ENCODE assay signal across 17 cellular contexts in the genomic region with DNA sequence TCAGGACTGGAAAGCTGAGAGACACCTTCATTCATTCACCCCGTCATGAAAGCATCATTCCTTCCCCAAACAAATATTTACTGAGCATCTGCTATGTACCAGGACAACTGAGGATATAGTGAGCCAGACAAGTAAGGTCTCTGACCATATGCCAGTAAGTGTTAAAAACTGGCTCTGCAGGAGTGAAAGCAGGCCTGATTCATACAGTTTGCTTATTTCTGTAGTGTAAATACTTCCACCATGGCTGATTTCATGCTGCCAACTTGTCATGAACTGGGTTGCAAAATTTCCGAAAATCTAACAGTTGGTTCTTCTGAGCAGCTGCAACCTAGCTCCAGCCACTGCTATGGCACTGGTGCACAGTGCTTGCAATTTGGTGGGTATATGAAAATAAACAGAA.
A peak's percentile ranks its signal among the peaks of the same experiment; 100 is the strongest.
DNase-seq lines count a peak whose midpoint lies in the region; ATAC-seq and TF ChIP-seq lines count a peak whose summit lies in the region.
"Had no signal": no experiment of that assay in that cellular context is flagged by ENCODE, and none has a peak within 500 bp of the region (broad histone marks: within the 10 kb centered on the region; RNA-seq: fewer than 3 reads in every experiment).

No MANE protein-coding gene starts in this region.

- no peak overlapping the region for H4K91ac ChIP-seq in IMR-90 (ENCODE audit: insufficient read depth, low read depth, low read length)

- no peak overlapping the region for H2BK15ac ChIP-seq in IMR-90 (ENCODE audit: low read depth, low read length)

- peaks cover 5% of the 10 kb centered on the region for H3F3A ChIP-seq in PC-3 (ENCODE audit: low read length, unreplicated experiment)

- no peak overlapping the region for H3K14ac ChIP-seq in IMR-90 (replicated peaks; ENCODE audit: low read depth, low read length)

- H3K4ac ChIP-seq in IMR-90 (ENCODE audit: low read depth, low read length), result no peak overlapping the region

- H2AK9ac ChIP-seq in IMR-90 (replicated peaks; ENCODE audit: low read depth, low read length, poor library complexity), result no peak overlapping the region

- intact Hi-C loops in IMR-90 (cut with micrococcal nuclease) (no loop called here), PC-3 (cut with micrococcal nuclease) (no loop called here), left cardiac atrium (cut with DNase I) (no loop called here)

- no peak overlapping the region for H2AK5ac ChIP-seq in IMR-90 (ENCODE audit: low read depth, low read length)

- H3K9me3 ChIP-seq in IMR-90 (ENCODE audit: control insufficient read depth, insufficient read depth, low read length), result no peaks in the 10 kb centered on the region
- H3K9me3 ChIP-seq in PC-3 (ENCODE audit: low read length), result no peaks in the 10 kb centered on the region
- H3K9me3 ChIP-seq in osteoblast (ENCODE audit: low read depth, low read length), result no peaks in the 10 kb centered on the region
- H3K9me3 ChIP-seq in T-helper 17 cell (ENCODE audit: control insufficient read depth, low read length, poor library complexity, severe bottlenecking), result no peaks in the 10 kb centered on the region
- H3K9me3 ChIP-seq: BE2C, SK-N-SH had no signal

- POLR2A ChIA-PET in IMR-90 (lab: Charles Lee; ENCODE audit: unreplicated experiment), result no interaction called here
- POLR2A ChIA-PET in PC-3 (lab: Charles Lee; ENCODE audit: unreplicated experiment), result no interaction called here

- H3K56ac ChIP-seq in IMR-90 (ENCODE audit: extremely low read depth, insufficient read depth, low read length), result no peak overlapping the region

- no peak for TF ChIP-seq POLR2A in IMR-90 (IDR thresholded peaks at IDR 0.05; ENCODE audit: low read depth, low read length)

- no peak overlapping the region for H2BK20ac ChIP-seq in IMR-90 (ENCODE audit: low read depth, low read length)

- in situ Hi-C loops in IMR-90 (cut with MboI; ENCODE audit: low sequenced_read_pairs) (no loop called here), brain microvascular endothelial cell (cut with HindIII; ENCODE audit: low pct_ligation_motif_present, low sequenced_read_pairs) (no loop called here)

- WGBS in IMR-90 (ENCODE audit: extremely low coverage in 2 of 2, insufficient read length in 1 of 2), 2 experiments, result no CpG with 5 or more reads among the region's 2 CpGs

- H3K4me3 ChIP-seq in IMR-90 (ENCODE audit: insufficient read depth, low read depth, low read length), result no peak overlapping the region
- peak overlapping the region; percentile 30; the same call in 1 of the 2 replicates for H3K4me3 ChIP-seq in PC-3 (ENCODE audit: low read length)
- H3K4me3 ChIP-seq in osteoblast (ENCODE audit: insufficient read depth, low read length), result no peak overlapping the region
- no peak overlapping the region for H3K4me3 ChIP-seq in brain microvascular endothelial cell (ENCODE audit: low read depth, low read length)

- H3K27ac ChIP-seq in IMR-90 (ENCODE audit: insufficient read depth, low read length) (peak overlapping the region; percentile 40; the same call in 1 of the 2 replicates), PC-3 (ENCODE audit: low read length) (peak overlapping the region; percentile 95), osteoblast (ENCODE audit: low read depth, low read length) (no peak overlapping the region), brain microvascular endothelial cell (no peak overlapping the region)
- H3K27ac ChIP-seq: HL-60 had no signal

- TF ChIP-seq CTCF in IMR-90 (conservative IDR thresholded peaks at IDR 0.05; ENCODE audit: low read depth, low read length), result no peak
- no peak for TF ChIP-seq CTCF in PC-3 (conservative IDR thresholded peaks at IDR 0.05; ENCODE audit: low read depth, low read length)
- TF ChIP-seq CTCF in osteoblast (IDR thresholded peaks at IDR 0.05; ENCODE audit: extremely low read depth, low read depth, low read length), result no peak
- TF ChIP-seq CTCF in brain microvascular endothelial cell (IDR thresholded peaks at IDR 0.05; ENCODE audit: low read depth, low read length, missing control alignments), result no peak

- DNase-seq in IMR-90 (peak; percentile 50), PC-3 (peak; percentile 65), osteoblast (ENCODE audit: insufficient read length, low spot score, missing footprints) (no peak), brain microvascular endothelial cell (no peak), left cardiac atrium (no peak), T-helper 17 cell (no peak)
- no peak for DNase-seq in activated naive CD4-positive, alpha-beta T cell (lab: John Stamatoyannopoulos, UW)
- DNase-seq: BE2C, DMS153, Kasumi-1, MM.1S, NCI-H2029, NCI-H446, NCI-H524 treated with DMSO at 0.1 percent for 48 hours, SK-N-SH had no signal

- H3K18ac ChIP-seq in IMR-90 (ENCODE audit: low read depth, low read length), result peak overlapping the region; percentile 58; the same call in 1 of the 2 replicates

- TF ChIP-seq RAD21 in IMR-90 (IDR thresholded peaks at IDR 0.05; ENCODE audit: low read length), result no peak

- no peaks in the 10 kb centered on the region for H3K4me1 Mint-ChIP-seq in T-helper 17 cell

- no peaks in the 10 kb centered on the region for H3K79me2 ChIP-seq in PC-3 (ENCODE audit: low read length)
- no peaks in the 10 kb centered on the region for H3K79me2 ChIP-seq in osteoblast (ENCODE audit: insufficient read depth, low read length)

- ATAC-seq in IMR-90 (ENCODE audit: low read depth) (peak; percentile 74), PC-3 (peak; percentile 58), left cardiac atrium (no peak), T-helper 17 cell (no peak)
- ATAC-seq: HCT116 had no signal

- no peaks in the 10 kb centered on the region for H3K36me3 Mint-ChIP-seq in T-helper 17 cell (ENCODE audit: low read depth)

- H3K4me3 Mint-ChIP-seq in T-helper 17 cell, result no peak overlapping the region

- H3K23ac ChIP-seq in IMR-90 (ENCODE audit: low read depth, low read length), result no peak overlapping the region

- no peak overlapping the region for H2BK5ac ChIP-seq in IMR-90 (ENCODE audit: low read depth, low read length, poor library complexity, severe bottlenecking)

- no peaks in the 10 kb centered on the region for H3K27me3 Mint-ChIP-seq in T-helper 17 cell

- H3K79me1 ChIP-seq in IMR-90 (ENCODE audit: low read depth in 1 of 2, low read length in 2 of 2), result no peaks in the 10 kb centered on the region

- H4K20me1 ChIP-seq in IMR-90 (ENCODE audit: insufficient read depth, low read length) (no peaks in the 10 kb centered on the region), PC-3 (ENCODE audit: low read length) (no peaks in the 10 kb centered on the region), osteoblast (ENCODE audit: insufficient read depth, low read length) (no peaks in the 10 kb centered on the region)

- H3K27me3 ChIP-seq in IMR-90 (ENCODE audit: control insufficient read depth, insufficient read depth, low read length) (no peaks in the 10 kb centered on the region), PC-3 (ENCODE audit: low read length) (no peaks in the 10 kb centered on the region), osteoblast (ENCODE audit: insufficient read depth, low read length) (no peaks in the 10 kb centered on the region), brain microvascular endothelial cell (replicated peaks) (no peaks in the 10 kb centered on the region)
- H3K27me3 ChIP-seq: BE2C had no signal

- H3K27ac Mint-ChIP-seq in T-helper 17 cell, result no peak overlapping the region

- BruUV-seq in IMR-90 (replicated peaks; lab: Mats Ljungman, UMichigan) (no TSS peak), PC-3 (replicated peaks; lab: Mats Ljungman, UMichigan) (no TSS peak)

- no peak overlapping the region for H2AFZ ChIP-seq in IMR-90 (replicated peaks; ENCODE audit: low read length, poor library complexity)
- no peak overlapping the region for H2AFZ ChIP-seq in PC-3 (ENCODE audit: low read length)
- H2AFZ ChIP-seq in osteoblast (ENCODE audit: low read length), result peak overlapping the region; percentile 79

- no peaks in the 10 kb centered on the region for H3K9me2 ChIP-seq in PC-3 (replicated peaks; ENCODE audit: low read length)
- H3K9me2 ChIP-seq: SK-N-SH had no signal

- H4K5ac ChIP-seq in IMR-90 (ENCODE audit: low read depth, low read length), result no peak overlapping the region

- H3K4me1 ChIP-seq in IMR-90 (ENCODE audit: control insufficient read depth, insufficient read depth, low read length), result peaks cover 3% of the 10 kb centered on the region
- H3K4me1 ChIP-seq in PC-3 (ENCODE audit: insufficient read depth, low read length), result peaks cover 38% of the 10 kb centered on the region
- no peaks in the 10 kb centered on the region for H3K4me1 ChIP-seq in osteoblast (ENCODE audit: insufficient read depth, low read length)
- H3K4me1 ChIP-seq: BE2C had no signal

- no peaks in the 10 kb centered on the region for H3K9me1 ChIP-seq in IMR-90 (ENCODE audit: insufficient read depth, low read length)

- no peak overlapping the region for H4K8ac ChIP-seq in IMR-90 (ENCODE audit: low read depth in 2 of 2, low read length in 2 of 2)

- H3K4me2 ChIP-seq in IMR-90 (ENCODE audit: low read depth, low read length) (peak overlapping the region; percentile 8; the same call in 1 of the 2 replicates), PC-3 (ENCODE audit: low read length) (peak overlapping the region; percentile 72), osteoblast (ENCODE audit: insufficient read depth, low read length) (peak overlapping the region; percentile 28)
- H3K4me2 ChIP-seq: SK-N-SH had no signal

- dilution Hi-C loops in IMR-90 (cut with HindIII; ENCODE audit: low sequenced_read_pairs, unreplicated experiment), result no loop called here

- CTCF ChIA-PET in IMR-90 (lab: Yijun Ruan, JAX), result no interaction called here
- CTCF ChIA-PET in PC-3 (lab: Charles Lee), result no interaction called here

- H3K9ac ChIP-seq in IMR-90 (ENCODE audit: low read depth, low read length) (no peak overlapping the region), PC-3 (ENCODE audit: low read length) (peak overlapping the region; percentile 55)
- H3K9ac ChIP-seq: SK-N-SH had no signal

- H3K36me3 ChIP-seq in IMR-90 (ENCODE audit: control insufficient read depth, insufficient read depth, low read length) (no peaks in the 10 kb centered on the region), PC-3 (ENCODE audit: low read depth, low read length) (no peaks in the 10 kb centered on the region), osteoblast (ENCODE audit: insufficient read depth, low read length) (no peaks in the 10 kb centered on the region), brain microvascular endothelial cell (replicated peaks) (no peaks in the 10 kb centered on the region)
- H3K36me3 ChIP-seq: BE2C had no signal

- no peak overlapping the region for H2BK120ac ChIP-seq in IMR-90 (ENCODE audit: low read depth, low read length)

TF ChIP-seq in IMR-90, 13 proteins besides CTCF, POLR2A, EP300 and RAD21 (continues in another document):
- no peak for TF ChIP-seq RFX5 (IDR thresholded peaks at IDR 0.05; ENCODE audit: low read depth, low read length)
- no peak for TF ChIP-seq MXI1 (IDR thresholded peaks at IDR 0.05; ENCODE audit: borderline replicate concordance, low read depth, low read length)
- no peak for TF ChIP-seq SMC3 (IDR thresholded peaks at IDR 0.05; ENCODE audit: low read depth, low read length)
- TF ChIP-seq CEBPB (IDR thresholded peaks at IDR 0.05; ENCODE audit: low read depth, low read length), result no peak
- no peak for TF ChIP-seq BHLHE40 (IDR thresholded peaks at IDR 0.05; ENCODE audit: low read depth, low read length)
- TF ChIP-seq NFE2L2 (IDR thresholded peaks at IDR 0.05; ENCODE audit: low read depth, low read length), result no peak
- TF ChIP-seq MAFK (IDR thresholded peaks at IDR 0.05; ENCODE audit: low read depth, low read length), result no peak

Comparison
In these comparisons a context has a peak if more than half of its experiments do, and no peak if none do; other contexts are left out.
1. ATAC-seq: peak in IMR-90 (single experiment) and PC-3 (single experiment); none in left cardiac atrium (0 of 2) and T-helper 17 cell (single experiment).
2. DNase-seq: peak in IMR-90 (single experiment) and PC-3 (single experiment); none in osteoblast (single experiment), brain microvascular endothelial cell (single experiment), activated naive CD4-positive, alpha-beta T cell (0 of 4), left cardiac atrium (single experiment) and T-helper 17 cell (0 of 3).
3. H3K27ac ChIP-seq: peak in IMR-90 (single experiment) and PC-3 (single experiment); none in osteoblast (single experiment) and brain microvascular endothelial cell (single experiment).
4. H3K4me2 ChIP-seq: peak in every context shown above with its lines; median percentile 72 in PC-3; 28 in osteoblast; 8 in IMR-90.